ENCODE assay signal across 18 cellular contexts in genomic region chr2:19255481-19255880, GRCh38.
DNase-seq lines count a peak whose midpoint lies in the region; ATAC-seq and TF ChIP-seq lines count a peak whose summit lies in the region.
"Had no signal": no experiment of that assay in that cellular context is flagged by ENCODE, and none has a peak within 500 bp of the region (broad histone marks: within the 10 kb centered on the region; RNA-seq: fewer than 3 reads in every experiment).

No MANE protein-coding gene starts in this region.

- CTCF ChIA-PET in PC-9 (lab: Charles Lee), result no interaction called here

- no peaks in the 10 kb centered on the region for H3K27me3 Mint-ChIP-seq in activated T-cell treated with anti-CD3 and anti-CD28 coated beads, Interleukin-2, amount 50 U/mL, for 4 hours (ENCODE audit: low read depth)

- DNase-seq in Caki2 (ENCODE audit: low read depth), result peak; percentile 61
- peak in 1 of 2 experiments; percentile 16 for DNase-seq in PC-9
- no peak for DNase-seq in fibroblast of lung (ENCODE audit: low read depth in 2 of 2)
- DNase-seq in osteoblast (ENCODE audit: insufficient read length, low spot score, missing footprints), result no peak
- no peak for DNase-seq in activated T-cell treated with anti-CD3 and anti-CD28 coated beads, Interleukin-2, amount 50 U/mL, for 4 hours
- no peak for DNase-seq in dedifferentiated amniotic fluid mesenchymal stem cell (ENCODE audit: extremely low spot score)
- DNase-seq: DND-41, GDM1, NCI-H146, NCI-H2081 treated with DMSO at 0.1 percent for 48 hours, NCI-H345, NCI-H526 treated with DMSO at 0.1 percent for 48 hours, Right ventricle myocardium superior had no signal

- no peaks in the 10 kb centered on the region for H3K4me1 Mint-ChIP-seq in activated T-cell treated with anti-CD3 and anti-CD28 coated beads, Interleukin-2, amount 50 U/mL, for 4 hours (ENCODE audit: low read depth)
- H3K4me1 Mint-ChIP-seq: IgD-negative memory B cell had no signal

- no peaks in the 10 kb centered on the region for H3K79me2 ChIP-seq in PC-9 (ENCODE audit: low read depth)
- no peaks in the 10 kb centered on the region for H3K79me2 ChIP-seq in fibroblast of lung (ENCODE audit: control insufficient read depth, insufficient read depth, low read length)
- H3K79me2 ChIP-seq in osteoblast (ENCODE audit: insufficient read depth, low read length), result no peaks in the 10 kb centered on the region

- no peak overlapping the region for H3K9ac ChIP-seq in fibroblast of lung (ENCODE audit: insufficient read depth, low read length)

- H3K27ac ChIP-seq in PC-9 (peak overlapping the region; percentile 78), fibroblast of lung (ENCODE audit: insufficient read depth, low read length) (peak overlapping the region; percentile 29), osteoblast (ENCODE audit: low read depth, low read length) (peak overlapping the region; percentile 42)

- no peak overlapping the region for H3K4me3 Mint-ChIP-seq in activated T-cell treated with anti-CD3 and anti-CD28 coated beads, Interleukin-2, amount 50 U/mL, for 4 hours
- H3K4me3 Mint-ChIP-seq: IgD-negative memory B cell had no signal

- H3K36me3 Mint-ChIP-seq in activated T-cell treated with anti-CD3 and anti-CD28 coated beads, Interleukin-2, amount 50 U/mL, for 4 hours (ENCODE audit: insufficient read depth), result no peaks in the 10 kb centered on the region
- H3K36me3 Mint-ChIP-seq: IgD-negative memory B cell had no signal

- no peak overlapping the region for H3K4me3 ChIP-seq in PC-9
- no peak overlapping the region for H3K4me3 ChIP-seq in fibroblast of lung (replicated peaks in 1 of 4; ENCODE audit: control extremely low read depth in 1 of 4, insufficient read depth in 1 of 4, low read depth in 3 of 4, low read length in 4 of 4)
- no peak overlapping the region for H3K4me3 ChIP-seq in osteoblast (ENCODE audit: insufficient read depth, low read length)
- H3K4me3 ChIP-seq: A549 had no signal

- peak overlapping the region; percentile 56 for H3K4me2 ChIP-seq in PC-9
- H3K4me2 ChIP-seq in fibroblast of lung (ENCODE audit: extremely low read depth, insufficient read depth, low read length), result no peak overlapping the region
- H3K4me2 ChIP-seq in osteoblast (ENCODE audit: insufficient read depth, low read length), result no peak overlapping the region
- H3K4me2 ChIP-seq: A549 had no signal

- intact Hi-C loops in PC-9 (cut with micrococcal nuclease; ENCODE audit: unreplicated experiment), result loop anchor here (5.0 kb wide), 2 partner anchors 113 to 263 kb away; no protein-coding TSS in a partner anchor

- H3K27me3 ChIP-seq in PC-9 (ENCODE audit: insufficient read depth, low read depth) (no peaks in the 10 kb centered on the region), fibroblast of lung (ENCODE audit: control insufficient read depth, insufficient read depth, low read length) (no peaks in the 10 kb centered on the region), osteoblast (ENCODE audit: insufficient read depth, low read length) (no peaks in the 10 kb centered on the region)

- no peak for ATAC-seq in activated T-cell treated with anti-CD3 and anti-CD28 coated beads, Interleukin-2, amount 50 U/mL, for 4 hours
- ATAC-seq in HG03097 (IDR thresholded peaks at IDR 0.05; ENCODE audit: low FRiP score, unreplicated experiment) (no peak), GM21825 (IDR thresholded peaks at IDR 0.05; ENCODE audit: unreplicated experiment) (no peak)
- ATAC-seq: HCT116 had no signal

- H4K20me1 ChIP-seq in PC-9 (ENCODE audit: insufficient read depth) (no peaks in the 10 kb centered on the region; the same call in 1 of the 2 replicates), fibroblast of lung (ENCODE audit: control insufficient read depth, extremely low read depth, insufficient read depth, low read length) (no peaks in the 10 kb centered on the region), osteoblast (ENCODE audit: insufficient read depth, low read length) (no peaks in the 10 kb centered on the region)

- in situ Hi-C loops in Caki2 (cut with HindIII; ENCODE audit: low pct_unique_long_range_greater_than_20kb, low sequenced_read_pairs), result no loop called here

- no peak overlapping the region for H2AFZ ChIP-seq in PC-9
- no peak overlapping the region for H2AFZ ChIP-seq in fibroblast of lung (ENCODE audit: low read length)
- no peak overlapping the region for H2AFZ ChIP-seq in osteoblast (ENCODE audit: low read length)

- BruUV-seq in PC-9 (replicated peaks; lab: Mats Ljungman, UMichigan), result no TSS peak

- H3K9me3 ChIP-seq in PC-9 (ENCODE audit: insufficient read depth, low read depth) (0 out of 2 replicates have a peak, but pooled peaks cover 9% of the 10 kb centered on the region), fibroblast of lung (ENCODE audit: control insufficient read depth, insufficient read depth, low read depth, low read length) (no peaks in the 10 kb centered on the region), osteoblast (ENCODE audit: low read depth, low read length) (no peaks in the 10 kb centered on the region)

- H3F3A ChIP-seq in PC-9 (ENCODE audit: insufficient read depth, low read depth), result peaks cover 18% of the 10 kb centered on the region

- no peaks in the 10 kb centered on the region for H3K9me3 Mint-ChIP-seq in activated T-cell treated with anti-CD3 and anti-CD28 coated beads, Interleukin-2, amount 50 U/mL, for 4 hours

- peaks cover 27% of the 10 kb centered on the region for H3K4me1 ChIP-seq in PC-9 (replicated peaks; ENCODE audit: insufficient read depth)
- H3K4me1 ChIP-seq in fibroblast of lung (ENCODE audit: control insufficient read depth, extremely low read depth, insufficient read depth, low read length), result peaks cover 6% of the 10 kb centered on the region
- H3K4me1 ChIP-seq in osteoblast (ENCODE audit: insufficient read depth, low read length), result peaks cover 15% of the 10 kb centered on the region

- H3K36me3 ChIP-seq in PC-9 (ENCODE audit: low read depth) (no peaks in the 10 kb centered on the region), fibroblast of lung (ENCODE audit: control insufficient read depth, insufficient read depth, low read length) (no peaks in the 10 kb centered on the region), osteoblast (ENCODE audit: insufficient read depth, low read length) (no peaks in the 10 kb centered on the region)

- POLR2A ChIA-PET in PC-9 (lab: Charles Lee; ENCODE audit: unreplicated experiment), result no interaction called here

- TF ChIP-seq CTCF in PC-9 (conservative IDR thresholded peaks at IDR 0.05) (no peak), fibroblast of lung (conservative IDR thresholded peaks at IDR 0.05 in 1 of 2, IDR thresholded peaks at IDR 0.05 in 1 of 2; ENCODE audit: low read depth in 1 of 2, low read length in 2 of 2) (no peak), osteoblast (IDR thresholded peaks at IDR 0.05; ENCODE audit: extremely low read depth, low read depth, low read length) (no peak)

- H3K9me2 ChIP-seq in PC-9 (ENCODE audit: insufficient read depth), result no peaks in the 10 kb centered on the region
